ENCODE assay signal across 17 cellular contexts in the genomic region with DNA sequence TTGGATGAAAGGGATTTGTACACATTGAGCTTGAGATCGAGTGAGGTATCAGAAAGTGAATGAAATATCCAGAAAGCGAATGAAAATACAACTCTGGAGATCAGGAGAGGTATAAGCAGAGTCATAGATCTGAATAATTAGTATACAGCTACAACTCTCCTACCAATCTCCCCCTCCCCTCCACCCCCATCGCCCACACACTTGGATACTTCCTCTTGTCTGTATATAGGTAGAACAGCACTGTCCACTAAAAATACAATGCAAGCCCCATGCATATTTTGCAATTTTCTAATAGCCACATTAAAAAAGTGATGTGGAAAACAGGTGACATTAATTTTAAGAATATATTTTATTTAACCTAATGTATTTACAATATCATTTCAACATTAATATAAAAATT. TPM values are rescaled to one million over a fixed set of nuclear protein-coding genes. Genes with fewer than 3 reads are reported as not detected.
A peak's percentile ranks its signal among the peaks of the same experiment; 100 is the strongest.
DNase-seq lines count a peak whose midpoint lies in the region; ATAC-seq and TF ChIP-seq lines count a peak whose summit lies in the region.
"Had no signal": no experiment of that assay in that cellular context is flagged by ENCODE, and none has a peak within 500 bp of the region (broad histone marks: within the 10 kb centered on the region; RNA-seq: fewer than 3 reads in every experiment).

No MANE protein-coding gene starts in this region.

- no peak overlapping the region for H3K14ac ChIP-seq in mesenchymal stem cell (ENCODE audit: low read length in 2 of 2)

- no peaks in the 10 kb centered on the region for H3K27me3 ChIP-seq in CD4-positive, alpha-beta T cell (ENCODE audit: control insufficient read depth, insufficient read depth, low read length)
- H3K27me3 ChIP-seq in Karpas-422 (ENCODE audit: low read length) (no peaks in the 10 kb centered on the region), neutrophil (no peaks in the 10 kb centered on the region), mesenchymal stem cell (ENCODE audit: control insufficient read depth in 1 of 2, insufficient read depth in 1 of 2, low read length in 2 of 2) (no peaks in the 10 kb centered on the region)
- H3K27me3 ChIP-seq: SJSA1 had no signal

- no peak overlapping the region for H3K27ac ChIP-seq in CD4-positive, alpha-beta T cell (ENCODE audit: low read depth, low read length)
- peak overlapping the region; percentile 88 for H3K27ac ChIP-seq in Karpas-422 (ENCODE audit: low read length)
- H3K27ac ChIP-seq in neutrophil: peak overlapping the region; percentile 35
- no peak overlapping the region for H3K27ac ChIP-seq in mesenchymal stem cell (ENCODE audit: low read length, poor library complexity, severe bottlenecking)
- H3K27ac ChIP-seq: SJSA1 had no signal

- no peak overlapping the region for H2AK5ac ChIP-seq in mesenchymal stem cell (ENCODE audit: low read length, severe bottlenecking)

- H3K4me3 Mint-ChIP-seq in CD4-positive, alpha-beta T cell: no peak overlapping the region
- no peak overlapping the region for H3K4me3 Mint-ChIP-seq in activated naive CD8-positive, alpha-beta T cell treated with anti-CD3 and anti-CD28 coated beads for 36 hours

- H3K27me3 Mint-ChIP-seq in CD4-positive, alpha-beta T cell: no peaks in the 10 kb centered on the region
- no peaks in the 10 kb centered on the region for H3K27me3 Mint-ChIP-seq in activated naive CD8-positive, alpha-beta T cell treated with anti-CD3 and anti-CD28 coated beads for 36 hours

- no peak for TF ChIP-seq CTCF in CD4-positive, alpha-beta T cell (IDR thresholded peaks at IDR 0.05)
- no peak for TF ChIP-seq CTCF in neutrophil (IDR thresholded peaks at IDR 0.05)

- H4K8ac ChIP-seq in mesenchymal stem cell (ENCODE audit: low read length): no peak overlapping the region

- H3K9me3 Mint-ChIP-seq in CD4-positive, alpha-beta T cell: no peaks in the 10 kb centered on the region
- H3K9me3 Mint-ChIP-seq in activated naive CD8-positive, alpha-beta T cell treated with anti-CD3 and anti-CD28 coated beads for 36 hours: no peaks in the 10 kb centered on the region

- H3K9ac ChIP-seq in Karpas-422 (ENCODE audit: low read length) (no peak overlapping the region), mesenchymal stem cell (ENCODE audit: low read length) (no peak overlapping the region)

- peaks cover 74% of the 10 kb centered on the region for H3K36me3 Mint-ChIP-seq in CD4-positive, alpha-beta T cell (ENCODE audit: low read depth)
- H3K36me3 Mint-ChIP-seq in activated naive CD8-positive, alpha-beta T cell treated with anti-CD3 and anti-CD28 coated beads for 36 hours: peaks cover 49% of the 10 kb centered on the region

- H2BK15ac ChIP-seq in mesenchymal stem cell (ENCODE audit: low read depth, poor library complexity, severe bottlenecking): no peak overlapping the region

- H3K4me1 Mint-ChIP-seq in CD4-positive, alpha-beta T cell (ENCODE audit: low read depth): peaks cover 86% of the 10 kb centered on the region
- H3K4me1 Mint-ChIP-seq in activated naive CD8-positive, alpha-beta T cell treated with anti-CD3 and anti-CD28 coated beads for 36 hours: peaks cover 73% of the 10 kb centered on the region

- POLR2A ChIA-PET in CD4-positive, alpha-beta T cell (lab: Charles Lee): no interaction called here

- peak overlapping the region; percentile 37 for H3K27ac Mint-ChIP-seq in CD4-positive, alpha-beta T cell
- H3K27ac Mint-ChIP-seq in activated naive CD8-positive, alpha-beta T cell treated with anti-CD3 and anti-CD28 coated beads for 36 hours: peak overlapping the region; percentile 77

- H2BK5ac ChIP-seq in mesenchymal stem cell (ENCODE audit: low read depth, low read length, poor library complexity, severe bottlenecking): no peak overlapping the region

- H2AFZ ChIP-seq in Karpas-422 (ENCODE audit: low read length) (no peak overlapping the region), mesenchymal stem cell (ENCODE audit: low read depth, low read length) (no peak overlapping the region)

- H3K23ac ChIP-seq in mesenchymal stem cell (ENCODE audit: low read length in 2 of 2): no peak overlapping the region

- no peak overlapping the region for H3K18ac ChIP-seq in mesenchymal stem cell (ENCODE audit: low read depth in 1 of 2, low read length in 2 of 2)

- no peaks in the 10 kb centered on the region for H3K9me3 ChIP-seq in CD4-positive, alpha-beta T cell (ENCODE audit: control insufficient read depth, low read length)
- no peaks in the 10 kb centered on the region for H3K9me3 ChIP-seq in Karpas-422 (ENCODE audit: low read length)
- H3K9me3 ChIP-seq in neutrophil: no peaks in the 10 kb centered on the region
- H3K9me3 ChIP-seq in mesenchymal stem cell (ENCODE audit: control insufficient read depth, low read length): no peaks in the 10 kb centered on the region
- H3K9me3 ChIP-seq: Caco-2, SJSA1 had no signal

- no peak overlapping the region for H3K4ac ChIP-seq in mesenchymal stem cell (ENCODE audit: low read depth in 1 of 2, low read length in 2 of 2)

- DNase-seq in CD4-positive, alpha-beta T cell: no peak
- DNase-seq in Karpas-422 (no peak), NK-92 (lab: John Stamatoyannopoulos, UW; ENCODE audit: unreplicated experiment) (no peak), mesenchymal stem cell (no peak)
- no peak for DNase-seq in activated naive CD8-positive, alpha-beta T cell treated with anti-CD3 and anti-CD28 coated beads for 36 hours
- DNase-seq in activated naive CD4-positive, alpha-beta T cell treated with Interleukin-2 at 50 U/mL for 16 hours: no peak
- DNase-seq: Caco-2; DMS53; HCEC 1CT; MV-4-11; NCI-H1436 treated with DMSO at 0.1 percent for 48 hours; NCI-H2107; NCI-H345; NCI-H526 treated with DMSO at 0.1 percent for 48 hours; NK-92 treated with Interleukin-12 subunit alpha and Interleukin-12 subunit beta, amount 100 ng/mL, for 24 hours had no signal

- H2BK120ac ChIP-seq in mesenchymal stem cell (ENCODE audit: low read depth, low read length): no peak overlapping the region

- H3K9me2 ChIP-seq in Karpas-422 (replicated peaks; ENCODE audit: insufficient read depth, low read length): no peaks in the 10 kb centered on the region

- no peak overlapping the region for H2BK12ac ChIP-seq in mesenchymal stem cell (ENCODE audit: low read length in 2 of 2)

- no peaks in the 10 kb centered on the region for H4K20me1 ChIP-seq in Karpas-422 (ENCODE audit: insufficient read depth, low read depth, low read length)

- no peak overlapping the region for H4K91ac ChIP-seq in mesenchymal stem cell (ENCODE audit: low read length)

- peaks cover 75% of the 10 kb centered on the region for H3K79me2 ChIP-seq in Karpas-422 (ENCODE audit: low read length)

- CTCF ChIA-PET in CD4-positive, alpha-beta T cell (lab: Charles Lee): interaction anchor here (1.1 kb wide), 1 partner anchor 18 kb away, joined by 3 read pairs; no protein-coding TSS in a partner anchor

- H3K4me2 ChIP-seq in Karpas-422 (ENCODE audit: low read depth, low read length, poor library complexity, severe bottlenecking) (no peak overlapping the region), mesenchymal stem cell (ENCODE audit: low read length, poor library complexity, severe bottlenecking) (no peak overlapping the region)

- 100% methylated on average over 2 of the region's 3 CpGs for WGBS in mesenchymal stem cell

- H3K36me3 ChIP-seq in Karpas-422 (ENCODE audit: insufficient read depth, low read length) (peaks cover 35% of the 10 kb centered on the region; the same call in 1 of the 2 replicates), neutrophil (peaks cover 94% of the 10 kb centered on the region), mesenchymal stem cell (ENCODE audit: control insufficient read depth in 1 of 2, insufficient read depth in 2 of 2, low read depth in 1 of 2, low read length in 2 of 2) (peaks cover 0 to 27% of the 10 kb centered on the region in 2 experiments)

- no peak for ATAC-seq in CD4-positive, alpha-beta T cell (ENCODE audit: poor library complexity)

- H3K4me3 ChIP-seq in Karpas-422 (ENCODE audit: low read length) (no peak overlapping the region), neutrophil (ENCODE audit: low read depth in 1 of 2, low read length in 1 of 2) (no peak overlapping the region), mesenchymal stem cell (ENCODE audit: insufficient read depth in 1 of 2, low read depth in 1 of 2, low read length in 2 of 2) (no peak overlapping the region)
- H3K4me3 ChIP-seq: SJSA1 had no signal

- peaks cover 20% of the 10 kb centered on the region for H3K79me1 ChIP-seq in mesenchymal stem cell (replicated peaks; ENCODE audit: low read length, poor library complexity, severe bottlenecking)

- intact Hi-C loops in CD4-positive, alpha-beta T cell (cut with DNase I, micrococcal nuclease): no loop called here

- H3K4me1 ChIP-seq in Karpas-422 (ENCODE audit: low read length) (peaks cover 73% of the 10 kb centered on the region), neutrophil (ENCODE audit: control insufficient read depth in 1 of 2, insufficient read depth in 1 of 2, low read depth in 1 of 2, low read length in 1 of 2) (peaks cover 9 to 33% of the 10 kb centered on the region in 2 experiments), mesenchymal stem cell (ENCODE audit: control insufficient read depth, insufficient read depth, low read depth, low read length) (peaks cover 12% of the 10 kb centered on the region)
- H3K4me1 ChIP-seq: Caco-2 had no signal

RNA-seq across cellular contexts. Expression of gene WIPF1, which starts 23.7 kb away (rescaled TPM):
- total RNA-seq in CD4-positive, alpha-beta T cell: 100 to 1,000 TPM; 237 to 264 TPM
- total RNA-seq in Karpas-422 (2014; rRNA removed; shearing (Covaris generic); ENCODE audit: low replicate concordance): 46.8 and 62.6 TPM in 2 replicates
- 100 to 1,000 TPM; 384 to 391 TPM for total RNA-seq in activated naive CD8-positive, alpha-beta T cell treated with anti-CD3 and anti-CD28 coated beads for 36 hours
- 52.6 TPM for polyA plus RNA-seq in mesenchymal stem cell (2013, experiment 1 of 2)
- polyA plus RNA-seq in mesenchymal stem cell (2013, experiment 2 of 2): 53.6 TPM

Comparison
In these comparisons a context has a peak if more than half of its experiments do, and no peak if none do; other contexts are left out.
1. H3K27ac ChIP-seq: peak in Karpas-422 (single experiment) and neutrophil (single experiment); none in CD4-positive, alpha-beta T cell (single experiment) and mesenchymal stem cell (single experiment).